In the genomic region with DNA sequence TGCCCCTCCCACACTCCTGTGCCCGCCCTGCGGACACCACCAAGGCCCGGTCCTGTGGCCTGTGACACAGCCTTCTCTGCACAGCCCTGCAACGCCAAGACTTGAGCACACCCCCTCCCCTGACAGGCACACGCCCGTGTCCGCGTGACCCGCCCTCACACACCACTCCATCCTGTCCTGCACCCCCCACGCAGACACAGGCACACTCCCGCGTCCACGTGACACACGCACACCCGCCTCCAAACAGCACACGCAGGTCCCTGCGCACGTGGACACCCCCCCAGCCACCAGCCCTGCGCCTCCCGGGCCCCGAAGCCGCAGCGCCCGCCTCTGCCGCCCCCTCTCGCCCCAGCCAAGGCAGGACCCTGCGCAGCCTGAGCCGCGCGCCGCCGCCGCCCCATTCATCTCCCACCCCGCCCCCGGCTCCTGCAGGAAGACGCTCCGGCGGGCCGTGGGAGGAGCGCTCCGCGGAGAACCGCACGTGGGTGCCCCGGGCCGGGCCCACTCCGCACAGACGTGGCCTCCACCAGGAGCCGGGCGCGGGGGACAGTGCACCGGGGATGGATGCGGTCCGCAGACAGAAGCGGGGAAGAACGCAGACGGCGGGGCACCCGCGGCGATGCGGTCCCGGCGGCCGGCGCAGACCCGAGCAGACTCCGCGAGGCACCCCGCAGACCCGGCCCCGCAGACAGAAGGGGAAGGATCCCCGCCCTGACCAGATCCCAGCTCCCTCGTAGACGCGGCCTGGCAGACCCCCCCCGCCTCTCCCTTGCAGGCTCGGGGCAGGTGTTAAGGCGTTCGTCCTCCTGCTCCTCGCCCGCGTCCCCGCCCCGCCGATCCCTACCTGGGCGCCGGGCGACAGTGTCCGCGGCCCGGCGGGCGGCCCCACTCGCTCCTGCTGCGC, we compare ENCODE assay signal across 2 cellular contexts.
TF ChIP-seq lines count a peak whose summit lies in the region.

No MANE protein-coding gene starts in this region.

TF ChIP-seq in A549, 52 proteins besides CTCF, POLR2A, EP300 and RAD21 (continued from another document and continues in another):
- TF ChIP-seq NR3C1 (IDR thresholded peaks at IDR 0.05), result no peak
- no peak for TF ChIP-seq CBX2 (IDR thresholded peaks at IDR 0.05; ENCODE audit: borderline replicate concordance, low read depth)
- TF ChIP-seq, protein P1, sequence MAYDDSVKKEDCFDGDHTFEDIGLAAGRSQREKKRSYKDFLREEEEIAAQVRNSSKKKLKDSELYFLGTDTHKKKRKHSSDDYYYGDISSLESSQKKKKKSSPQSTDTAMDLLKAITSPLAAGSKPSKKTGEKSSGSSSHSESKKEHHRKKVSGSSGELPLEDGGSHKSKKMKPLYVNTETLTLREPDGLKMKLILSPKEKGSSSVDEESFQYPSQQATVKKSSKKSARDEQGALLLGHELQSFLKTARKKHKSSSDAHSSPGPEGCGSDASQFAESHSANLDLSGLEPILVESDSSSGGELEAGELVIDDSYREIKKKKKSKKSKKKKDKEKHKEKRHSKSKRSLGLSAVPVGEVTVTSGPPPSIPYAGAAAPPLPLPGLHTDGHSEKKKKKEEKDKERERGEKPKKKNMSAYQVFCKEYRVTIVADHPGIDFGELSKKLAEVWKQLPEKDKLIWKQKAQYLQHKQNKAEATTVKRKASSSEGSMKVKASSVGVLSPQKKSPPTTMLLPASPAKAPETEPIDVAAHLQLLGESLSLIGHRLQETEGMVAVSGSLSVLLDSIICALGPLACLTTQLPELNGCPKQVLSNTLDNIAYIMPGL (CRISPR knock-in tag; IDR thresholded peaks at IDR 0.05; ENCODE audit: borderline replicate concordance), result no peak
- no peak for TF ChIP-seq FOSB (CRISPR knock-in tag; IDR thresholded peaks at IDR 0.05)
- 0 out of 2 replicates have a peak, but pooled peaks have one; percentile 38 for TF ChIP-seq GATA3 (IDR thresholded peaks at IDR 0.05; ENCODE audit: borderline replicate concordance)
- no peak for TF ChIP-seq EHMT2 (IDR thresholded peaks at IDR 0.05; ENCODE audit: low read depth)
- TF ChIP-seq TP53 (CRISPR knock-in tag; IDR thresholded peaks at IDR 0.05), result no peak
- no peak for TF ChIP-seq CBX8 (IDR thresholded peaks at IDR 0.05)
- TF ChIP-seq RARB (CRISPR knock-in tag; IDR thresholded peaks at IDR 0.05), result no peak
- TF ChIP-seq, protein P2, sequence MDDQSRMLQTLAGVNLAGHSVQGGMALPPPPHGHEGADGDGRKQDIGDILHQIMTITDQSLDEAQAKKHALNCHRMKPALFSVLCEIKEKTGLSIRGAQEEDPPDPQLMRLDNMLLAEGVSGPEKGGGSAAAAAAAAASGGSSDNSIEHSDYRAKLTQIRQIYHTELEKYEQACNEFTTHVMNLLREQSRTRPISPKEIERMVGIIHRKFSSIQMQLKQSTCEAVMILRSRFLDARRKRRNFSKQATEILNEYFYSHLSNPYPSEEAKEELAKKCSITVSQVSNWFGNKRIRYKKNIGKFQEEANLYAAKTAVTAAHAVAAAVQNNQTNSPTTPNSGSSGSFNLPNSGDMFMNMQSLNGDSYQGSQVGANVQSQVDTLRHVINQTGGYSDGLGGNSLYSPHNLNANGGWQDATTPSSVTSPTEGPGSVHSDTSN (IDR thresholded peaks at IDR 0.05), result no peak
- TF ChIP-seq, protein P3, sequence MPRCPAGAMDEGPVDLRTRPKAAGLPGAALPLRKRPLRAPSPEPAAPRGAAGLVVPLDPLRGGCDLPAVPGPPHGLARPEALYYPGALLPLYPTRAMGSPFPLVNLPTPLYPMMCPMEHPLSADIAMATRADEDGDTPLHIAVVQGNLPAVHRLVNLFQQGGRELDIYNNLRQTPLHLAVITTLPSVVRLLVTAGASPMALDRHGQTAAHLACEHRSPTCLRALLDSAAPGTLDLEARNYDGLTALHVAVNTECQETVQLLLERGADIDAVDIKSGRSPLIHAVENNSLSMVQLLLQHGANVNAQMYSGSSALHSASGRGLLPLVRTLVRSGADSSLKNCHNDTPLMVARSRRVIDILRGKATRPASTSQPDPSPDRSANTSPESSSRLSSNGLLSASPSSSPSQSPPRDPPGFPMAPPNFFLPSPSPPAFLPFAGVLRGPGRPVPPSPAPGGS (IDR thresholded peaks at IDR 0.05), result peak; percentile 35; the same call in 2 of the 3 replicates
- TF ChIP-seq KDM1A (IDR thresholded peaks at IDR 0.05; ENCODE audit: low read depth), result no peak
- TF ChIP-seq, protein P4, sequence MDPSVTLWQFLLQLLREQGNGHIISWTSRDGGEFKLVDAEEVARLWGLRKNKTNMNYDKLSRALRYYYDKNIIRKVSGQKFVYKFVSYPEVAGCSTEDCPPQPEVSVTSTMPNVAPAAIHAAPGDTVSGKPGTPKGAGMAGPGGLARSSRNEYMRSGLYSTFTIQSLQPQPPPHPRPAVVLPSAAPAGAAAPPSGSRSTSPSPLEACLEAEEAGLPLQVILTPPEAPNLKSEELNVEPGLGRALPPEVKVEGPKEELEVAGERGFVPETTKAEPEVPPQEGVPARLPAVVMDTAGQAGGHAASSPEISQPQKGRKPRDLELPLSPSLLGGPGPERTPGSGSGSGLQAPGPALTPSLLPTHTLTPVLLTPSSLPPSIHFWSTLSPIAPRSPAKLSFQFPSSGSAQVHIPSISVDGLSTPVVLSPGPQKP (IDR thresholded peaks at IDR 0.05; ENCODE audit: low read depth, low read length), result no peak
- TF ChIP-seq HEYL (CRISPR knock-in tag; IDR thresholded peaks at IDR 0.05), result no peak
- peak; percentile 99 for TF ChIP-seq NPAS2 (CRISPR knock-in tag; IDR thresholded peaks at IDR 0.05; ENCODE audit: borderline replicate concordance)
- TF ChIP-seq JUNB (IDR thresholded peaks at IDR 0.05), result no peak
- no peak for TF ChIP-seq HOXB13 (CRISPR knock-in tag; IDR thresholded peaks at IDR 0.05; ENCODE audit: low read depth)
- TF ChIP-seq HOXB5 (CRISPR knock-in tag; IDR thresholded peaks at IDR 0.05), result no peak
- TF ChIP-seq, protein P5, sequence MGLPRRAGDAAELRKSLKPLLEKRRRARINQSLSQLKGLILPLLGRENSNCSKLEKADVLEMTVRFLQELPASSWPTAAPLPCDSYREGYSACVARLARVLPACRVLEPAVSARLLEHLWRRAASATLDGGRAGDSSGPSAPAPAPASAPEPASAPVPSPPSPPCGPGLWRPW (IDR thresholded peaks at IDR 0.05), result no peak
- no peak for TF ChIP-seq HDAC2 (IDR thresholded peaks at IDR 0.05)
- TF ChIP-seq RFX5 (IDR thresholded peaks at IDR 0.05), result no peak
- TF ChIP-seq RNF2 (IDR thresholded peaks at IDR 0.05; ENCODE audit: borderline replicate concordance, low read depth), result no peak

TF ChIP-seq in SK-N-SH, 30 proteins besides CTCF, POLR2A, EP300 and RAD21:
- TF ChIP-seq, protein P6, sequence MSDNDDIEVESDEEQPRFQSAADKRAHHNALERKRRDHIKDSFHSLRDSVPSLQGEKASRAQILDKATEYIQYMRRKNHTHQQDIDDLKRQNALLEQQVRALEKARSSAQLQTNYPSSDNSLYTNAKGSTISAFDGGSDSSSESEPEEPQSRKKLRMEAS (IDR thresholded peaks at IDR 0.05; ENCODE audit: low read depth), result peak; percentile 93
- TF ChIP-seq, protein P7, sequence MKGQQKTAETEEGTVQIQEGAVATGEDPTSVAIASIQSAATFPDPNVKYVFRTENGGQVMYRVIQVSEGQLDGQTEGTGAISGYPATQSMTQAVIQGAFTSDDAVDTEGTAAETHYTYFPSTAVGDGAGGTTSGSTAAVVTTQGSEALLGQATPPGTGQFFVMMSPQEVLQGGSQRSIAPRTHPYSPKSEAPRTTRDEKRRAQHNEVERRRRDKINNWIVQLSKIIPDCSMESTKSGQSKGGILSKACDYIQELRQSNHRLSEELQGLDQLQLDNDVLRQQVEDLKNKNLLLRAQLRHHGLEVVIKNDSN (IDR thresholded peaks at IDR 0.05; ENCODE audit: borderline replicate concordance, low read depth), result peak; percentile 82; the same call in 1 of the 2 replicates
- TF ChIP-seq, protein P8, sequence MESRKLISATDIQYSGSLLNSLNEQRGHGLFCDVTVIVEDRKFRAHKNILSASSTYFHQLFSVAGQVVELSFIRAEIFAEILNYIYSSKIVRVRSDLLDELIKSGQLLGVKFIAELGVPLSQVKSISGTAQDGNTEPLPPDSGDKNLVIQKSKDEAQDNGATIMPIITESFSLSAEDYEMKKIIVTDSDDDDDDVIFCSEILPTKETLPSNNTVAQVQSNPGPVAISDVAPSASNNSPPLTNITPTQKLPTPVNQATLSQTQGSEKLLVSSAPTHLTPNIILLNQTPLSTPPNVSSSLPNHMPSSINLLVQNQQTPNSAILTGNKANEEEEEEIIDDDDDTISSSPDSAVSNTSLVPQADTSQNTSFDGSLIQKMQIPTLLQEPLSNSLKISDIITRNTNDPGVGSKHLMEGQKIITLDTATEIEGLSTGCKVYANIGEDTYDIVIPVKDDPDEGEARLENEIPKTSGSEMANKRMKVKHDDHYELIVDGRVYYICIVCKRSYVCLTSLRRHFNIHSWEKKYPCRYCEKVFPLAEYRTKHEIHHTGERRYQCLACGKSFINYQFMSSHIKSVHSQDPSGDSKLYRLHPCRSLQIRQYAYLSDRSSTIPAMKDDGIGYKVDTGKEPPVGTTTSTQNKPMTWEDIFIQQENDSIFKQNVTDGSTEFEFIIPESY (IDR thresholded peaks at IDR 0.05; ENCODE audit: borderline replicate concordance, low read depth), result no peak
- TF ChIP-seq NRF1 (IDR thresholded peaks at IDR 0.05; ENCODE audit: low read depth, low read length) (peak; percentile 35; the same call in 1 of the 2 replicates), MXI1 (IDR thresholded peaks at IDR 0.05; ENCODE audit: low read depth, low read length) (peak; percentile 92)
